In genomic region chr21:26842976-26843911, GRCh38 we compare ENCODE assay signal across 7 cellular contexts. TPM values are rescaled to one million over a fixed set of nuclear protein-coding genes. Genes with fewer than 3 reads are reported as not detected.
A peak's percentile ranks its signal among the peaks of the same experiment; 100 is the strongest.
DNase-seq lines count a peak whose midpoint lies in the region; ATAC-seq and TF ChIP-seq lines count a peak whose summit lies in the region.

No MANE protein-coding gene starts in this region.

- H3K4me3 ChIP-seq in heart left ventricle = peak overlapping the region; percentile 61 to 94 (median 84)

- DNase-seq in GM10266 (ENCODE audit: extremely low spot score) = peak; percentile 9
- peak; percentile 90 for DNase-seq in NCI-H226
- DNase-seq in amniotic epithelial cell (ENCODE audit: low read depth) = peak; percentile 95
- peak; percentile 93 to 96 (median 94) for DNase-seq in heart left ventricle
- peak; percentile 83 for DNase-seq in occipital lobe (lab: John Stamatoyannopoulos, UW)
- DNase-seq in stimulated activated CD4-positive, alpha-beta T cell treated with anti-CD3 and anti-CD28 coated beads, Interleukin-1b, Interleukin-23, amount 100 ng/mL, for 48 hours = no peak

- ATAC-seq in heart left ventricle (peak; percentile 60 to 68 (median 64)), HG03565 (IDR thresholded peaks at IDR 0.05; ENCODE audit: unreplicated experiment) (no peak)

- peaks cover 4 to 46% (median 42%) of the 10 kb centered on the region in 9 donors for H3K36me3 ChIP-seq in heart left ventricle

- peak overlapping the region; percentile 96 to 98 (median 98) for H3K27ac ChIP-seq in heart left ventricle

- TF ChIP-seq CTCF in GM10266 (IDR thresholded peaks at IDR 0.05; ENCODE audit: control insufficient read depth, insufficient read depth, low read depth, missing control alignments) (no peak), heart left ventricle (IDR thresholded peaks at IDR 0.05) (peak in 11 of 12 donors; percentile 4 to 54 (median 30))

- no peaks in the 10 kb centered on the region for H3K9me3 ChIP-seq in heart left ventricle

- H3K27me3 ChIP-seq in heart left ventricle = peaks cover 0 to 38% (median 0%) of the 10 kb centered on the region in 9 donors

- H3K4me1 ChIP-seq in heart left ventricle = peaks cover 15 to 65% (median 46%) of the 10 kb centered on the region in 12 donors

- 1 to 2% (median 1%) methylated on average over 33 of the region's 33 CpGs for WGBS in heart left ventricle, 4 donors

- peak in 1 of 2 donors; percentile 23 for TF ChIP-seq POLR2A in heart left ventricle (IDR thresholded peaks at IDR 0.05)

- intact Hi-C loops in heart left ventricle (cut with DNase I) = loop anchor here in 8 of 10 donors (1.0 to 10.0 kb wide), 9 partner anchors 27 to 1792 kb away; no protein-coding TSS in a partner anchor

RNA-seq across cellular contexts. Expression of gene ADAMTS1, which starts 2.0 kb away (rescaled TPM):
- total RNA-seq in heart left ventricle (10 to 100 TPM; 27.5 to 87.8 (median 61.6) TPM), occipital lobe (7.5 TPM)
- polyA plus RNA-seq in heart left ventricle = 10 to 100 TPM; 14.8 to 29.9 TPM
